ENCODE assay signal across 8 cellular contexts in the genomic region with DNA sequence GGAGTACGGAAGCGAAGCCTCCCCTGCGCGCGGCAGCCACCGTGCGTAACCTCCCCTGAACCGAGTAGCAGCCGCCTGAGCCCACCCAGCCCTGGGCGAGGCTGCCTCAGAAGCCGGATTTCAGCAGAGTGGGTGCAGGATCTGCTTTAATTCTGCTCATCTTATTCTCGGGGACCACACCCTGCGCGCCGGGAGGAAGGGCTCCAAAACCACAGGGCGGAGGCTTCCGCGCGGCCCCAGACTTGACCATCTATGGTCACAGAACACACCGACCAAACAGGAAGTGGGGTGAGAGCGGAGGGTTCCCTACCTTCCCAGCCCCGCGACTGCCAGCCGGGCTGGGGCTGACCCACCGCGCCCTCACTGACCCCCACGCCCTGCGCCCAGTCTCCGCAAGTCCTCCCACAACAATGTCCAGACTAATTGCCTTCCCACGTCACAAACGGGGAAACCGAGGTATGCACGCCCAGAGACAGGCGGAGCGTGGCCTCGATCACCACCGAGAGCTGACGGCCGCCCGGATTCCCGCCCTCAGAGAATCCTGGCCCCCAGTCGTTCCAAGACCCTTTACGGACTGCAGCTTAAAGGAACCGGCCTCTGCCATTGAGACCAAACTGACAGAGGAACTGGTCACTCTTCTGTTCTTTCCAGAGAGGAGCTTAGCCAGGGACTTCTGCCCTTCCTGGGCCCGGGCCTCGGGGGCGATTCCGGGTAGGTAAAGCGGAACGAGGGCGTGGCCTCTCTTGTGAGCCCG. TPM values are rescaled to one million over a fixed set of nuclear protein-coding genes. Genes with fewer than 3 reads are reported as not detected.
DNase-seq lines count a peak whose midpoint lies in the region; ATAC-seq and TF ChIP-seq lines count a peak whose summit lies in the region.

No MANE protein-coding gene starts in this region.

- peak overlapping the region; percentile 89 for H3K9ac ChIP-seq in neuronal stem cell (ENCODE audit: low read depth, low read length, poor library complexity)

- DNase-seq in HuH-7.5 (ENCODE audit: low spot score) (peak; percentile 59), RWPE2 (ENCODE audit: low spot score) (peak; percentile 93), foreskin fibroblast (peak; percentile 91 to 97), neuronal stem cell (ENCODE audit: low spot score) (no peak), testis (peak; percentile 85)
- peak; percentile 89 for DNase-seq in activated effector memory CD4-positive, alpha-beta T cell treated with anti-CD3 and anti-CD28 coated beads, Interleukin-2, amount 50 U/mL, for 16 hours

- peaks cover 4% of the 10 kb centered on the region; the same call in 1 of the 2 replicates for H4K20me1 ChIP-seq in DOHH2 (ENCODE audit: control insufficient read depth, insufficient read depth, low read depth, low read length)

- no peaks in the 10 kb centered on the region for H3K9me2 ChIP-seq in DOHH2 (replicated peaks; ENCODE audit: control insufficient read depth, low read length)

- no peak overlapping the region for H3K4ac ChIP-seq in neuronal stem cell (ENCODE audit: low read length)

- peak overlapping the region; percentile 84 for H3K18ac ChIP-seq in neuronal stem cell (ENCODE audit: low read length)

- peak; percentile 65 for TF ChIP-seq POLR2A in testis (IDR thresholded peaks at IDR 0.05)

- ATAC-seq in GM21529 (IDR thresholded peaks at IDR 0.05; ENCODE audit: unreplicated experiment) (peak; percentile 61), RWPE2 (ENCODE audit: low read depth) (peak; percentile 82)

- no CpG with 5 or more reads among the region's 52 CpGs for WGBS in neuronal stem cell (ENCODE audit: extremely low coverage in 2 of 2, insufficient read length in 2 of 2, insufficient replicate concordance in 1 of 2), 2 donors
- 0 to 1% methylated on average over 28 to 40 of the region's 52 CpGs for WGBS in testis, 2 donors

- H3K27ac ChIP-seq in DOHH2 (ENCODE audit: low read depth, low read length) (peak overlapping the region; percentile 99), RWPE2 (ENCODE audit: poor library complexity, severe bottlenecking) (peak overlapping the region; percentile 92), neuronal stem cell (replicated peaks; ENCODE audit: low read length) (peak overlapping the region; percentile 75), testis (peak overlapping the region; percentile 87 to 98)

- peak overlapping the region; percentile 84 for H2BK15ac ChIP-seq in neuronal stem cell (ENCODE audit: low read length)

- peaks cover 19% of the 10 kb centered on the region for H3F3A ChIP-seq in DOHH2 (ENCODE audit: control insufficient read depth, insufficient read depth)

- intact Hi-C loops in testis (cut with DNase I; ENCODE audit: low total_unique reads): no loop called here

- peak overlapping the region; percentile 73 for H2BK120ac ChIP-seq in neuronal stem cell (ENCODE audit: low read depth, low read length)

- peak overlapping the region; percentile 15 for H3K14ac ChIP-seq in neuronal stem cell (ENCODE audit: low read length)

- H4K91ac ChIP-seq in neuronal stem cell (ENCODE audit: low read depth, low read length, poor library complexity): no peak overlapping the region

- H3K23ac ChIP-seq in neuronal stem cell (ENCODE audit: low read depth, low read length, poor library complexity): peak overlapping the region; percentile 92

- H3K36me3 ChIP-seq in DOHH2 (ENCODE audit: control insufficient read depth, low read length) (peaks cover 44% of the 10 kb centered on the region), RWPE2 (ENCODE audit: low read depth) (peaks cover 33% of the 10 kb centered on the region), neuronal stem cell (replicated peaks in 1 of 2; ENCODE audit: control insufficient read depth in 2 of 2, insufficient read depth in 2 of 2, low read length in 2 of 2) (peaks cover 0 to 18% of the 10 kb centered on the region in 2 donors), testis (ENCODE audit: low read depth, missing control alignments) (no peaks in the 10 kb centered on the region)

- TF ChIP-seq CTCF in DOHH2 (IDR thresholded peaks at IDR 0.05; ENCODE audit: low read depth, low read length, poor library complexity, severe bottlenecking) (no peak), RWPE2 (IDR thresholded peaks at IDR 0.05; ENCODE audit: poor library complexity, severe bottlenecking) (no peak), foreskin fibroblast (IDR thresholded peaks at IDR 0.05; ENCODE audit: low read depth, low read length) (no peak), testis (IDR thresholded peaks at IDR 0.05) (no peak)

- no peak overlapping the region for H2AK5ac ChIP-seq in neuronal stem cell (ENCODE audit: low read depth, low read length)

- peaks cover 63% of the 10 kb centered on the region for H3K4me1 ChIP-seq in DOHH2 (ENCODE audit: control insufficient read depth, low read length)
- peaks cover 26% of the 10 kb centered on the region for H3K4me1 ChIP-seq in RWPE2 (ENCODE audit: insufficient read depth, poor library complexity, severe bottlenecking)
- peaks cover 4 to 13% of the 10 kb centered on the region in 2 donors for H3K4me1 ChIP-seq in neuronal stem cell (ENCODE audit: control insufficient read depth in 2 of 2, insufficient read depth in 1 of 2, low read depth in 1 of 2, low read length in 2 of 2)
- H3K4me1 ChIP-seq in testis: peaks cover 53% of the 10 kb centered on the region

- no peaks in the 10 kb centered on the region for H3K27me3 ChIP-seq in DOHH2 (ENCODE audit: control insufficient read depth, low read length)
- H3K27me3 ChIP-seq in RWPE2 (ENCODE audit: insufficient read depth, poor library complexity, severe bottlenecking): no peaks in the 10 kb centered on the region
- no peaks in the 10 kb centered on the region for H3K27me3 ChIP-seq in neuronal stem cell (ENCODE audit: control insufficient read depth in 3 of 3, insufficient read depth in 3 of 3, low read depth in 1 of 3, low read length in 3 of 3)
- no peaks in the 10 kb centered on the region for H3K27me3 ChIP-seq in testis

- no peaks in the 10 kb centered on the region for H3K9me3 ChIP-seq in DOHH2 (ENCODE audit: control insufficient read depth, insufficient read depth, low read length)
- no peaks in the 10 kb centered on the region for H3K9me3 ChIP-seq in RWPE2 (ENCODE audit: severe bottlenecking)
- H3K9me3 ChIP-seq in neuronal stem cell (replicated peaks in 1 of 2; ENCODE audit: control insufficient read depth in 2 of 2, insufficient read depth in 1 of 2, low read depth in 1 of 2, low read length in 2 of 2): no peaks in the 10 kb centered on the region
- no peaks in the 10 kb centered on the region for H3K9me3 ChIP-seq in testis

- H3K79me2 ChIP-seq in DOHH2 (ENCODE audit: control insufficient read depth, low read length): peaks cover 44% of the 10 kb centered on the region

- peak overlapping the region; percentile 92 for H2AFZ ChIP-seq in neuronal stem cell (ENCODE audit: low read length)

- H3K4me2 ChIP-seq in DOHH2 (ENCODE audit: low read length) (peak overlapping the region; percentile 97), neuronal stem cell (ENCODE audit: insufficient read depth, low read length, poor library complexity, severe bottlenecking) (peak overlapping the region; percentile 97)

- H4K8ac ChIP-seq in neuronal stem cell (ENCODE audit: low read depth, low read length): no peak overlapping the region

- peaks cover 1% of the 10 kb centered on the region for H3K79me1 ChIP-seq in neuronal stem cell (ENCODE audit: low read depth, low read length)

- no peak overlapping the region for H2BK5ac ChIP-seq in neuronal stem cell (ENCODE audit: low read length)

- H3K4me3 ChIP-seq in DOHH2 (ENCODE audit: low read length) (peak overlapping the region; percentile 96), RWPE2 (ENCODE audit: severe bottlenecking) (peak overlapping the region; percentile 76), foreskin fibroblast (ENCODE audit: low read depth in 1 of 2, low read length in 2 of 2) (peak overlapping the region; percentile 96 to 100), neuronal stem cell (ENCODE audit: low read length in 2 of 2) (peak overlapping the region; percentile 73 to 86), testis (peak overlapping the region; percentile 85 to 94)

- no peak overlapping the region for H2BK12ac ChIP-seq in neuronal stem cell (ENCODE audit: low read length)

RNA-seq across cellular contexts. Expression of gene CAP1, which starts 0.6 kb away (rescaled TPM):
- 116 TPM for polyA plus RNA-seq in neuronal stem cell (2013, experiment 1 of 2)
- 119 TPM for polyA plus RNA-seq in neuronal stem cell (2013, experiment 2 of 2)
- 100 to 1,000 TPM; 159 to 160 TPM for total RNA-seq in testis
- 231 TPM for polyA plus RNA-seq in testis (ENCODE audit: insufficient read depth, low read depth, low replicate concordance)

RNA-seq across cellular contexts. Expression of gene PPT1, which starts 57.1 kb away (rescaled TPM):
- 111 TPM for polyA plus RNA-seq in neuronal stem cell (2013, experiment 1 of 2)
- 109 TPM for polyA plus RNA-seq in neuronal stem cell (2013, experiment 2 of 2)
- total RNA-seq in testis: 10 to 100 TPM; 67.0 to 82.9 TPM
- 112 TPM for polyA plus RNA-seq in testis (ENCODE audit: insufficient read depth, low read depth, low replicate concordance)
